Comparison of ENCODE assay signal across 8 cellular contexts in genomic region chr5:103562084-103562452, GRCh38. TPM values are rescaled to one million over a fixed set of nuclear protein-coding genes. Genes with fewer than 3 reads are reported as not detected.
A peak's percentile ranks its signal among the peaks of the same experiment; 100 is the strongest.
DNase-seq lines count a peak whose midpoint lies in the region; ATAC-seq and TF ChIP-seq lines count a peak whose summit lies in the region.

No MANE protein-coding gene starts in this region.

- H3K36me3 ChIP-seq in lung (ENCODE audit: control insufficient read depth in 2 of 2, insufficient read depth in 2 of 2, low read length in 2 of 2) (peaks cover 0 to 1% of the 10 kb centered on the region in 2 donors), upper lobe of right lung (no peaks in the 10 kb centered on the region)

- WGBS in lung, 2 donors = 7 to 8% methylated on average over 10 of the region's 10 CpGs

- H3K27me3 ChIP-seq in AG04450 (ENCODE audit: control insufficient read depth, insufficient read depth, low read length) (no peaks in the 10 kb centered on the region), lung (ENCODE audit: control insufficient read depth, insufficient read depth) (no peaks in the 10 kb centered on the region), upper lobe of right lung (no peaks in the 10 kb centered on the region)

- peak; percentile 55 for ATAC-seq in GM19397 (IDR thresholded peaks at IDR 0.05; ENCODE audit: unreplicated experiment)
- peak; percentile 35 for ATAC-seq in HG03457 (IDR thresholded peaks at IDR 0.05; ENCODE audit: unreplicated experiment)
- peak; percentile 44 for ATAC-seq in lung (ENCODE audit: insufficient read depth, low FRiP score)
- peak; percentile 34 for ATAC-seq in upper lobe of right lung

- H3K4me3 ChIP-seq in AG04450 (ENCODE audit: low read depth, low read length) (peak overlapping the region; percentile 83), lung (peak overlapping the region; percentile 74), upper lobe of right lung (peak overlapping the region; percentile 71)

- H3K4me1 ChIP-seq in lung (ENCODE audit: control insufficient read depth in 2 of 2, insufficient read depth in 2 of 2, low read length in 2 of 2) (peaks cover 1 to 4% of the 10 kb centered on the region in 2 donors), upper lobe of right lung (no peaks in the 10 kb centered on the region)

- H3K27me3 Mint-ChIP-seq in brain = peaks cover 7% of the 10 kb centered on the region

- H3K9me3 ChIP-seq in AG04450 (ENCODE audit: control insufficient read depth, insufficient read depth, low read length) (no peaks in the 10 kb centered on the region), lung (ENCODE audit: control insufficient read depth in 2 of 2, insufficient read depth in 1 of 2, low read length in 1 of 2) (no peaks in the 10 kb centered on the region), upper lobe of right lung (no peaks in the 10 kb centered on the region)

- no peaks in the 10 kb centered on the region for H3K9me3 Mint-ChIP-seq in brain

- H3K27ac ChIP-seq in AG04450 (ENCODE audit: low read depth, low read length) = peak overlapping the region; percentile 82
- peak overlapping the region; percentile 97 for H3K27ac ChIP-seq in lung (ENCODE audit: low read depth in 1 of 2, low read length in 1 of 2)
- H3K27ac ChIP-seq in upper lobe of right lung = peak overlapping the region; percentile 82

- H3K36me3 Mint-ChIP-seq in brain = peaks cover 20% of the 10 kb centered on the region

- intact Hi-C loops in upper lobe of right lung (cut with DNase I) = no loop called here

- TF ChIP-seq CTCF in AG04450 (IDR thresholded peaks at IDR 0.05; ENCODE audit: low read depth, low read length) = no peak
- TF ChIP-seq CTCF in brain (conservative IDR thresholded peaks at IDR 0.05) = no peak
- TF ChIP-seq CTCF in lung (IDR thresholded peaks at IDR 0.05; ENCODE audit: control extremely low read depth, extremely low read depth) = no peak
- no peak for TF ChIP-seq CTCF in upper lobe of right lung (IDR thresholded peaks at IDR 0.05)

- POLR2A ChIA-PET in AG04450 (lab: Yijun Ruan, JAX) = no interaction called here

- CTCF ChIA-PET in AG04450 (lab: Charles Lee) = interaction anchor here (1.1 to 4.1 kb wide), 3 partner anchors 20 to 617 kb away, joined by 3 to 17 read pairs (median 6); no protein-coding TSS in a partner anchor

- peak overlapping the region; percentile 90 to 98 (median 95) for H3K4me3 Mint-ChIP-seq in brain

- peak overlapping the region; percentile 92 to 97 (median 97) for H3K27ac Mint-ChIP-seq in brain

- DNase-seq in AG04450 (ENCODE audit: low read depth, low spot score) (no peak), lung (ENCODE audit: low spot score) (no peak), upper lobe of right lung (no peak), HT-29 (ENCODE audit: low spot score) (no peak), C1 segment of cervical spinal cord (lab: John Stamatoyannopoulos, UW) (no peak)

- peaks cover 57% of the 10 kb centered on the region for H3K4me1 Mint-ChIP-seq in brain

RNA-seq across cellular contexts. Expression of gene NUDT12, which starts 0.5 kb away (rescaled TPM):
- polyA plus RNA-seq in AG04450 (2011; rRNA removed) (8.1 and 12.3 TPM in 2 replicates), brain (ENCODE audit: insufficient read depth, low read depth, low replicate concordance) (3.5 TPM), lung (10 to 100 TPM in 1 of 2 donors, 1 to 10 TPM in 1; 5.7 to 12.4 TPM)
- 3.0 and 6.9 TPM in 2 replicates for polyA minus RNA-seq in AG04450 (2011; rRNA and poly(A)+ RNA removed)
- total RNA-seq in lung (10 to 100 TPM; 10.1 to 25.4 TPM), upper lobe of right lung (10.5 TPM)
- 3.3 and 5.1 TPM in 2 replicates for total RNA-seq in HT-29 (2014; rRNA removed; shearing (Covaris generic))
